ENCODE assay signal across 1 cellular context in the genomic region with DNA sequence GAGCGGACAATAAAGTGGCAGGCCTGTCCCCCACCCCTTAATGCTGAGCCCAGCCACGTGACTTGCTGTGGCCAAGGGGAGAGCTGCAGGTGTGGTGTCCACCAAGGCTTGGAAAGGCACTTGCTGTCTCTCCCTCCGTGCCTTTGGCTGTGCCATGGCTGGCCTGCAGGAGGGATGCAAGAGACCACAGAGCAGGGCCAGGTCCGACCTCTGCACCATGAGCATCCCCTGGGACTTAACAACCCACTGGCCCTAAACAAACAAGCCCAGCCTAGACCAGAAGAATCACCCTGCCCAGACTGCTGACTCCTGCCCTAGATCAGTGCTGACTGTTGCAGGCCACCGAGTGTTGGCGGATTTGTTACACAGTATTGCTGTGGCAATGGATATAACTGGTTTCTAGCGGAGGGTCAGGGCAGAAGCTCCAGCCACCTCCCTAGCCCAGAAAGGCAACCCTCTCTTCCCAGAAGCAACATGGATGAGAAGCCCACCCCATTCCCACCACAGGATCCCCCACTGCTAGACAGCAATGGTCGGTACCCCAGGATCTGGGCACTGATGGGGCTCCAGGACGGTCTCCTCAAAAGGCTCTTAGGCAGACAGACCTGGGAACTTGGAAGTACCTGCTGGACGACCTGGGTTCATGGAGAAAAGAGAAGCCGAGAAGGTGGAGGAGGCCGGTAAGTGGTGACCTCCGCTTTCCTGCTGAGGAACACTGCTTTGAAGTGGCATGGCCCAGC.
A peak's percentile ranks its signal among the peaks of the same experiment; 100 is the strongest.
TF ChIP-seq lines count a peak whose summit lies in the region.

No MANE protein-coding gene starts in this region.

TF ChIP-seq in HepG2, 621 proteins besides CTCF, POLR2A, EP300 and RAD21 (continued from another document and continues in another):
- TF ChIP-seq ZNF18 (CRISPR knock-in tag; IDR thresholded peaks at IDR 0.05; ENCODE audit: insufficient replicate concordance) (no peak), CHD4 (IDR thresholded peaks at IDR 0.05; ENCODE audit: borderline replicate concordance, low read length) (no peak), GABPB1 (CRISPR knock-in tag; IDR thresholded peaks at IDR 0.05) (no peak), ZNF616 (CRISPR knock-in tag; IDR thresholded peaks at IDR 0.05; ENCODE audit: low read depth) (no peak), POLR2AphosphoS5 (IDR thresholded peaks at IDR 0.05; ENCODE audit: low read depth, low read length) (peak; percentile 19; the same call in 1 of the 2 replicates), ZNF770 (CRISPR knock-in tag; IDR thresholded peaks at IDR 0.05) (no peak), ZNF350 (CRISPR knock-in tag; IDR thresholded peaks at IDR 0.05; ENCODE audit: borderline replicate concordance, low read depth) (no peak), ZNF558 (CRISPR knock-in tag; IDR thresholded peaks at IDR 0.05; ENCODE audit: borderline replicate concordance) (no peak), MAFF (IDR thresholded peaks at IDR 0.05; ENCODE audit: low read depth, low read length) (peak; percentile 17; the same call in 1 of the 2 replicates), ZFP82 (CRISPR knock-in tag; IDR thresholded peaks at IDR 0.05; ENCODE audit: borderline replicate concordance) (no peak), ZNF101 (CRISPR knock-in tag; IDR thresholded peaks at IDR 0.05; ENCODE audit: borderline replicate concordance, low read depth) (no peak), ZNF589 (CRISPR knock-in tag; conservative IDR thresholded peaks at IDR 0.05) (no peak), ZNF543 (CRISPR knock-in tag; IDR thresholded peaks at IDR 0.05) (no peak), TEAD2 (CRISPR knock-in tag; IDR thresholded peaks at IDR 0.05) (no peak), RARA (CRISPR knock-in tag; IDR thresholded peaks at IDR 0.05) (no peak), HIVEP1 (CRISPR knock-in tag; IDR thresholded peaks at IDR 0.05) (no peak), ZNF256 (CRISPR knock-in tag; conservative IDR thresholded peaks at IDR 0.05) (no peak), ATF7 (IDR thresholded peaks at IDR 0.05) (no peak), ATF7 (CRISPR knock-in tag; IDR thresholded peaks at IDR 0.05) (no peak), ZNF207 (IDR thresholded peaks at IDR 0.05; ENCODE audit: borderline replicate concordance) (no peak), DPF2 (CRISPR knock-in tag; IDR thresholded peaks at IDR 0.05; ENCODE audit: borderline replicate concordance, low read depth) (0 out of 2 replicates have a peak, but pooled peaks have one; percentile 26), ZNF891 (CRISPR knock-in tag; IDR thresholded peaks at IDR 0.05) (no peak), ZNF709 (CRISPR knock-in tag; IDR thresholded peaks at IDR 0.05) (no peak), HNRNPH1 (optimal IDR thresholded peaks at IDR 0.05; ENCODE audit: low read depth, low read length) (no peak), SNRNP70 (IDR thresholded peaks at IDR 0.05; ENCODE audit: low read depth, low read length) (no peak), ZNF160 (CRISPR knock-in tag; IDR thresholded peaks at IDR 0.05) (no peak), LCORL (IDR thresholded peaks at IDR 0.05) (no peak), LCORL (CRISPR knock-in tag; IDR thresholded peaks at IDR 0.05) (peak; percentile 77), ASH2L (IDR thresholded peaks at IDR 0.05; ENCODE audit: insufficient read length, low read depth, low read length) (no peak), ZNF788 (CRISPR knock-in tag; IDR thresholded peaks at IDR 0.05; ENCODE audit: borderline replicate concordance) (0 out of 2 replicates have a peak, but pooled peaks have one; percentile 3), IKZF5 (CRISPR knock-in tag; IDR thresholded peaks at IDR 0.05) (0 out of 2 replicates have a peak, but pooled peaks have one; percentile 51), ZFP90 (CRISPR knock-in tag; IDR thresholded peaks at IDR 0.05; ENCODE audit: borderline replicate concordance) (no peak), NFYC (CRISPR knock-in tag; IDR thresholded peaks at IDR 0.05) (no peak), RBM22 (optimal IDR thresholded peaks at IDR 0.05; ENCODE audit: low read length) (peak; percentile 24), ZBTB38 (CRISPR knock-in tag; IDR thresholded peaks at IDR 0.05) (peak; percentile 91), HOXA3 (CRISPR knock-in tag; IDR thresholded peaks at IDR 0.05) (peak; percentile 52; the same call in 1 of the 2 replicates), CBFB (CRISPR knock-in tag; IDR thresholded peaks at IDR 0.05) (no peak), PATZ1 (CRISPR knock-in tag; IDR thresholded peaks at IDR 0.05) (0 out of 2 replicates have a peak, but pooled peaks have one; percentile 35), ZNF331 (CRISPR knock-in tag; IDR thresholded peaks at IDR 0.05) (peak; percentile 72; the same call in 1 of the 2 replicates), MYNN (CRISPR knock-in tag; IDR thresholded peaks at IDR 0.05; ENCODE audit: low read depth) (no peak)
- TF ChIP-seq, protein P1, sequence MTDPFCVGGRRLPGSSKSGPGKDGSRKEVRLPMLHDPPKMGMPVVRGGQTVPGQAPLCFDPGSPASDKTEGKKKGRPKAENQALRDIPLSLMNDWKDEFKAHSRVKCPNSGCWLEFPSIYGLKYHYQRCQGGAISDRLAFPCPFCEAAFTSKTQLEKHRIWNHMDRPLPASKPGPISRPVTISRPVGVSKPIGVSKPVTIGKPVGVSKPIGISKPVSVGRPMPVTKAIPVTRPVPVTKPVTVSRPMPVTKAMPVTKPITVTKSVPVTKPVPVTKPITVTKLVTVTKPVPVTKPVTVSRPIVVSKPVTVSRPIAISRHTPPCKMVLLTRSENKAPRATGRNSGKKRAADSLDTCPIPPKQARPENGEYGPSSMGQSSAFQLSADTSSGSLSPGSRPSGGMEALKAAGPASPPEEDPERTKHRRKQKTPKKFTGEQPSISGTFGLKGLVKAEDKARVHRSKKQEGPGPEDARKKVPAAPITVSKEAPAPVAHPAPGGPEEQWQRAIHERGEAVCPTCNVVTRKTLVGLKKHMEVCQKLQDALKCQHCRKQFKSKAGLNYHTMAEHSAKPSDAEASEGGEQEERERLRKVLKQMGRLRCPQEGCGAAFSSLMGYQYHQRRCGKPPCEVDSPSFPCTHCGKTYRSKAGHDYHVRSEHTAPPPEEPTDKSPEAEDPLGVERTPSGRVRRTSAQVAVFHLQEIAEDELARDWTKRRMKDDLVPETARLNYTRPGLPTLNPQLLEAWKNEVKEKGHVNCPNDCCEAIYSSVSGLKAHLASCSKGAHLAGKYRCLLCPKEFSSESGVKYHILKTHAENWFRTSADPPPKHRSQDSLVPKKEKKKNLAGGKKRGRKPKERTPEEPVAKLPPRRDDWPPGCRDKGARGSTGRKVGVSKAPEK (CRISPR knock-in tag; IDR thresholded peaks at IDR 0.05; ENCODE audit: borderline replicate concordance) = no peak
- TF ChIP-seq, protein P2, sequence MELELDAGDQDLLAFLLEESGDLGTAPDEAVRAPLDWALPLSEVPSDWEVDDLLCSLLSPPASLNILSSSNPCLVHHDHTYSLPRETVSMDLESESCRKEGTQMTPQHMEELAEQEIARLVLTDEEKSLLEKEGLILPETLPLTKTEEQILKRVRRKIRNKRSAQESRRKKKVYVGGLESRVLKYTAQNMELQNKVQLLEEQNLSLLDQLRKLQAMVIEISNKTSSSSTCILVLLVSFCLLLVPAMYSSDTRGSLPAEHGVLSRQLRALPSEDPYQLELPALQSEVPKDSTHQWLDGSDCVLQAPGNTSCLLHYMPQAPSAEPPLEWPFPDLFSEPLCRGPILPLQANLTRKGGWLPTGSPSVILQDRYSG (CRISPR knock-in tag; IDR thresholded peaks at IDR 0.05) = no peak
- TF ChIP-seq, protein P3, sequence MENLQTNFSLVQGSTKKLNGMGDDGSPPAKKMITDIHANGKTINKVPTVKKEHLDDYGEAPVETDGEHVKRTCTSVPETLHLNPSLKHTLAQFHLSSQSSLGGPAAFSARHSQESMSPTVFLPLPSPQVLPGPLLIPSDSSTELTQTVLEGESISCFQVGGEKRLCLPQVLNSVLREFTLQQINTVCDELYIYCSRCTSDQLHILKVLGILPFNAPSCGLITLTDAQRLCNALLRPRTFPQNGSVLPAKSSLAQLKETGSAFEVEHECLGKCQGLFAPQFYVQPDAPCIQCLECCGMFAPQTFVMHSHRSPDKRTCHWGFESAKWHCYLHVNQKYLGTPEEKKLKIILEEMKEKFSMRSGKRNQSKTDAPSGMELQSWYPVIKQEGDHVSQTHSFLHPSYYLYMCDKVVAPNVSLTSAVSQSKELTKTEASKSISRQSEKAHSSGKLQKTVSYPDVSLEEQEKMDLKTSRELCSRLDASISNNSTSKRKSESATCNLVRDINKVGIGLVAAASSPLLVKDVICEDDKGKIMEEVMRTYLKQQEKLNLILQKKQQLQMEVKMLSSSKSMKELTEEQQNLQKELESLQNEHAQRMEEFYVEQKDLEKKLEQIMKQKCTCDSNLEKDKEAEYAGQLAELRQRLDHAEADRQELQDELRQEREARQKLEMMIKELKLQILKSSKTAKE (CRISPR knock-in tag; IDR thresholded peaks at IDR 0.05; ENCODE audit: borderline replicate concordance) = peak; percentile 36; the same call in 1 of the 2 replicates
- TF ChIP-seq, protein P4, sequence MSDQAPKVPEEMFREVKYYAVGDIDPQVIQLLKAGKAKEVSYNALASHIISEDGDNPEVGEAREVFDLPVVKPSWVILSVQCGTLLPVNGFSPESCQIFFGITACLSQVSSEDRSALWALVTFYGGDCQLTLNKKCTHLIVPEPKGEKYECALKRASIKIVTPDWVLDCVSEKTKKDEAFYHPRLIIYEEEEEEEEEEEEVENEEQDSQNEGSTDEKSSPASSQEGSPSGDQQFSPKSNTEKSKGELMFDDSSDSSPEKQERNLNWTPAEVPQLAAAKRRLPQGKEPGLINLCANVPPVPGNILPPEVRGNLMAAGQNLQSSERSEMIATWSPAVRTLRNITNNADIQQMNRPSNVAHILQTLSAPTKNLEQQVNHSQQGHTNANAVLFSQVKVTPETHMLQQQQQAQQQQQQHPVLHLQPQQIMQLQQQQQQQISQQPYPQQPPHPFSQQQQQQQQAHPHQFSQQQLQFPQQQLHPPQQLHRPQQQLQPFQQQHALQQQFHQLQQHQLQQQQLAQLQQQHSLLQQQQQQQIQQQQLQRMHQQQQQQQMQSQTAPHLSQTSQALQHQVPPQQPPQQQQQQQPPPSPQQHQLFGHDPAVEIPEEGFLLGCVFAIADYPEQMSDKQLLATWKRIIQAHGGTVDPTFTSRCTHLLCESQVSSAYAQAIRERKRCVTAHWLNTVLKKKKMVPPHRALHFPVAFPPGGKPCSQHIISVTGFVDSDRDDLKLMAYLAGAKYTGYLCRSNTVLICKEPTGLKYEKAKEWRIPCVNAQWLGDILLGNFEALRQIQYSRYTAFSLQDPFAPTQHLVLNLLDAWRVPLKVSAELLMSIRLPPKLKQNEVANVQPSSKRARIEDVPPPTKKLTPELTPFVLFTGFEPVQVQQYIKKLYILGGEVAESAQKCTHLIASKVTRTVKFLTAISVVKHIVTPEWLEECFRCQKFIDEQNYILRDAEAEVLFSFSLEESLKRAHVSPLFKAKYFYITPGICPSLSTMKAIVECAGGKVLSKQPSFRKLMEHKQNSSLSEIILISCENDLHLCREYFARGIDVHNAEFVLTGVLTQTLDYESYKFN (CRISPR knock-in tag; conservative IDR thresholded peaks at IDR 0.05) = peak; percentile 48
